In genomic region chr12:39620664-39621658, GRCh38 we compare ENCODE assay signal across 8 cellular contexts. TPM values are rescaled to one million over a fixed set of nuclear protein-coding genes. Genes with fewer than 3 reads are reported as not detected.
A peak's percentile ranks its signal among the peaks of the same experiment; 100 is the strongest.
DNase-seq lines count a peak whose midpoint lies in the region; ATAC-seq, FAIRE-seq and TF ChIP-seq lines count a peak whose summit lies in the region.

No MANE protein-coding gene starts in this region.

- peak; percentile 79 for FAIRE-seq in GM18507 (lab: Jason Lieb, UNC)

- H3K14ac ChIP-seq in trophoblast cell (ENCODE audit: low read length), result no peak overlapping the region

- ATAC-seq in HG02678 (IDR thresholded peaks at IDR 0.05; ENCODE audit: unreplicated experiment) (peak; percentile 38), T-cell (replicated peaks in 1 of 4) (peak; percentile 5 to 24 (median 20)), aorta (ENCODE audit: low FRiP score) (no peak), WTC11 (no peak)

- WGBS in aorta, 2 donors, result 63 to 74% methylated on average over 11 of the region's 11 CpGs
- no CpG with 5 or more reads among the region's 11 CpGs for WGBS in trophoblast cell (ENCODE audit: extremely low coverage, insufficient coverage, insufficient read length)

- H3K36me3 ChIP-seq in neural cell (ENCODE audit: insufficient read depth, low read length) (no peaks in the 10 kb centered on the region), aorta (ENCODE audit: control insufficient read depth in 1 of 2, insufficient read depth in 2 of 2, low read length in 1 of 2) (no peaks in the 10 kb centered on the region), trophoblast cell (ENCODE audit: control insufficient read depth in 1 of 2, insufficient read depth in 2 of 2, low read length in 2 of 2) (no peaks in the 10 kb centered on the region)

- no peak overlapping the region for H2AK5ac ChIP-seq in trophoblast cell (ENCODE audit: low read length)

- peaks cover 40 to 50% (median 46%) of the 10 kb centered on the region in 3 donors for H3K4me1 Mint-ChIP-seq in T-cell
- peaks cover 4% of the 10 kb centered on the region; the same call in 1 of the 2 replicates for H3K4me1 Mint-ChIP-seq in WTC11

- H3K27me3 ChIP-seq in neural cell (ENCODE audit: insufficient read depth, low read depth, low read length) (no peaks in the 10 kb centered on the region), aorta (ENCODE audit: control insufficient read depth in 1 of 2, insufficient read depth in 2 of 2, low read length in 1 of 2) (no peaks in the 10 kb centered on the region), trophoblast cell (ENCODE audit: insufficient read depth, low read length) (no peaks in the 10 kb centered on the region)

- H3K79me2 ChIP-seq in neural cell (replicated peaks; ENCODE audit: insufficient read depth, low read length), result no peaks in the 10 kb centered on the region
- H3K79me2 ChIP-seq in trophoblast cell (ENCODE audit: control insufficient read depth, insufficient read depth, low read length, poor library complexity), result no peaks in the 10 kb centered on the region

- H4K91ac ChIP-seq in trophoblast cell (ENCODE audit: low read depth, low read length), result no peak overlapping the region

- intact Hi-C loops in aorta (cut with DNase I), result no loop called here

- no peak overlapping the region for H3K23ac ChIP-seq in trophoblast cell (ENCODE audit: low read length)

- peak overlapping the region; percentile 63 for H3K27ac ChIP-seq in cingulate gyrus (ENCODE audit: low read depth, low read length)
- H3K27ac ChIP-seq in neural cell (ENCODE audit: low read length), result no peak overlapping the region
- H3K27ac ChIP-seq in aorta (ENCODE audit: low read depth in 1 of 2, low read length in 2 of 2), result no peak overlapping the region
- no peak overlapping the region for H3K27ac ChIP-seq in trophoblast cell (ENCODE audit: low read depth, low read length)

- H3K36me3 Mint-ChIP-seq in T-cell, result no peaks in the 10 kb centered on the region
- H3K36me3 Mint-ChIP-seq in WTC11, result no peaks in the 10 kb centered on the region

- peaks cover 0 to 2% of the 10 kb centered on the region in 2 donors for H3K4me1 ChIP-seq in aorta (ENCODE audit: control insufficient read depth in 1 of 2, insufficient read depth in 2 of 2, low read length in 2 of 2)
- H3K4me1 ChIP-seq in trophoblast cell (ENCODE audit: control insufficient read depth in 1 of 2, insufficient read depth in 2 of 2, low read length in 2 of 2), result no peaks in the 10 kb centered on the region

- H2BK12ac ChIP-seq in trophoblast cell (ENCODE audit: low read length), result no peak overlapping the region

- POLR2A ChIA-PET in T-cell (lab: Charles Lee) (interaction anchor here (0.6 to 1.5 kb wide), 8 partner anchors 9 to 265 kb away, joined by 3 to 8 read pairs (median 4); no protein-coding TSS in a partner anchor), WTC11 (lab: Charles Lee) (interaction anchor here (0.6 to 0.7 kb wide), 2 partner anchors 24 to 227 kb away, joined by 3 read pairs; no protein-coding TSS in a partner anchor)

- no peaks in the 10 kb centered on the region for H3K27me3 Mint-ChIP-seq in T-cell
- peaks cover 7% of the 10 kb centered on the region for H3K27me3 Mint-ChIP-seq in WTC11 (ENCODE audit: low read depth)

- CTCF ChIA-PET in T-cell (lab: Charles Lee) (interaction anchor here (0.6 to 3.1 kb wide), 9 partner anchors 8 to 178 kb away, joined by 3 to 27 read pairs (median 9); no protein-coding TSS in a partner anchor), WTC11 (lab: Charles Lee) (interaction anchor here (0.6 to 1.9 kb wide), 3 partner anchors 71 to 348 kb away, joined by 3 to 7 read pairs (median 5); no protein-coding TSS in a partner anchor)

- no peak for TF ChIP-seq RAD21 in neural cell (conservative IDR thresholded peaks at IDR 0.05)

- no peak for TF ChIP-seq EP300 in neural cell (conservative IDR thresholded peaks at IDR 0.05; ENCODE audit: poor library complexity, severe bottlenecking)

- H3K18ac ChIP-seq in trophoblast cell (ENCODE audit: low read length), result no peak overlapping the region

- H4K12ac ChIP-seq in trophoblast cell (ENCODE audit: low read depth, low read length), result no peak overlapping the region

- H3K9me3 ChIP-seq in neural cell (ENCODE audit: low read length) (no peaks in the 10 kb centered on the region), aorta (ENCODE audit: control insufficient read depth, low read length) (peaks cover 1% of the 10 kb centered on the region), trophoblast cell (ENCODE audit: insufficient read depth, low read depth, low read length) (no peaks in the 10 kb centered on the region)

- H2AFZ ChIP-seq in neural cell (ENCODE audit: low read depth, low read length) (no peak overlapping the region), trophoblast cell (ENCODE audit: insufficient read depth, low read length, poor library complexity) (no peak overlapping the region)

- H3K4me3 Mint-ChIP-seq in T-cell (no peak overlapping the region), WTC11 (no peak overlapping the region)

- no peaks in the 10 kb centered on the region for H3K79me1 ChIP-seq in trophoblast cell (ENCODE audit: low read length)

- no peaks in the 10 kb centered on the region for H3K9me2 ChIP-seq in neural cell (ENCODE audit: insufficient read depth, low read length)

- H2BK120ac ChIP-seq in trophoblast cell (ENCODE audit: insufficient read depth, low read length, poor library complexity), result no peak overlapping the region

- DNase-seq in GM18507 (ENCODE audit: extremely low spot score, insufficient read length, low read depth), result no peak
- DNase-seq in T-cell, result peak in 28 of 34 experiments; percentile 11 to 48 (median 28)
- peak in 1 of 2 donors; percentile 36 for DNase-seq in aorta
- no peak for DNase-seq in trophoblast cell
- DNase-seq in WTC11 (ENCODE audit: low spot score), result no peak

- H3K27ac Mint-ChIP-seq in T-cell (no peak overlapping the region), WTC11 (no peak overlapping the region)

- H3K4me3 ChIP-seq in neural cell (ENCODE audit: low read length) (peak overlapping the region; percentile 66), aorta (ENCODE audit: low read length in 2 of 2) (peak overlapping the region; percentile 69 to 97), trophoblast cell (ENCODE audit: low read depth, low read length) (no peak overlapping the region)

- H3K4me2 ChIP-seq in neural cell (ENCODE audit: low read length) (peak overlapping the region; percentile 69), trophoblast cell (ENCODE audit: low read length) (no peak overlapping the region)

- H3F3A ChIP-seq in neural cell (ENCODE audit: insufficient read depth, low read length, poor library complexity, severe bottlenecking), result peaks cover 8% of the 10 kb centered on the region

- H2BK5ac ChIP-seq in trophoblast cell (ENCODE audit: low read depth, low read length, poor library complexity), result no peak overlapping the region

- no peaks in the 10 kb centered on the region for H4K20me1 ChIP-seq in neural cell (ENCODE audit: insufficient read depth)

- H3K9ac ChIP-seq in neural cell (ENCODE audit: low read length) (peak overlapping the region; percentile 48), trophoblast cell (ENCODE audit: low read length) (no peak overlapping the region)

- no peak overlapping the region for H3K4ac ChIP-seq in trophoblast cell (ENCODE audit: low read depth, low read length)

- H3K9me3 Mint-ChIP-seq in T-cell (no peaks in the 10 kb centered on the region), WTC11 (no peaks in the 10 kb centered on the region)

- H4K8ac ChIP-seq in trophoblast cell (ENCODE audit: low read depth, low read length), result no peak overlapping the region

- TF ChIP-seq CTCF in neural cell (IDR thresholded peaks at IDR 0.05; ENCODE audit: poor library complexity, severe bottlenecking), result no peak
- no peak for TF ChIP-seq CTCF in WTC11 (IDR thresholded peaks at IDR 0.05)

TF ChIP-seq in neural cell, 6 proteins besides CTCF, POLR2A, EP300 and RAD21 (continues in another document):
- TF ChIP-seq TAF1 (IDR thresholded peaks at IDR 0.05; ENCODE audit: low read depth), result no peak

TF ChIP-seq in WTC11, 78 proteins besides CTCF, POLR2A, EP300 and RAD21 (continues in another document):
- TF ChIP-seq FOXJ3 (CRISPR knock-in tag; IDR thresholded peaks at IDR 0.05; ENCODE audit: borderline replicate concordance) (no peak), AFF4 (CRISPR knock-in tag; IDR thresholded peaks at IDR 0.05; ENCODE audit: borderline replicate concordance) (no peak)

RNA-seq across cellular contexts. Expression of gene ABCD2, which starts 1.4 kb away (rescaled TPM):
- total RNA-seq in T-cell (10 to 100 TPM; 10.9 to 16.8 (median 14.7) TPM), aorta (under 1 TPM; 0.42 to 0.75 TPM), WTC11 (2021) (0.05 TPM in 2 of 3 replicates, not detected in the other)
- polyA plus RNA-seq in neural cell (0.14 and 0.43 TPM in 2 replicates), aorta (under 1 TPM; 0.03 to 0.25 TPM)
- 1.9 and 2.7 TPM in 2 replicates for polyA minus RNA-seq in neural cell
- under 0.01 and 0.01 TPM in 2 replicates for polyA plus RNA-seq in trophoblast cell (2013)

Comparison
In these comparisons a context has a peak if more than half of its experiments do, and no peak if none do; other contexts are left out.
1. DNase-seq: peak in T-cell (28 of 34); none in GM18507 (single experiment), trophoblast cell (0 of 2) and WTC11 (single experiment).
2. ATAC-seq: peak in HG02678 (single experiment) and T-cell (4 of 4); none in aorta (single experiment) and WTC11 (single experiment).
3. RNA of gene ABCD2, which starts 1.4 kb away (total RNA-seq): 10.9 to 16.8 TPM in T-cell; 0.42 to 0.75 TPM in aorta and 0.05 TPM in WTC11; every median in the first group is over 4 times any median in the second.